In the genomic region with DNA sequence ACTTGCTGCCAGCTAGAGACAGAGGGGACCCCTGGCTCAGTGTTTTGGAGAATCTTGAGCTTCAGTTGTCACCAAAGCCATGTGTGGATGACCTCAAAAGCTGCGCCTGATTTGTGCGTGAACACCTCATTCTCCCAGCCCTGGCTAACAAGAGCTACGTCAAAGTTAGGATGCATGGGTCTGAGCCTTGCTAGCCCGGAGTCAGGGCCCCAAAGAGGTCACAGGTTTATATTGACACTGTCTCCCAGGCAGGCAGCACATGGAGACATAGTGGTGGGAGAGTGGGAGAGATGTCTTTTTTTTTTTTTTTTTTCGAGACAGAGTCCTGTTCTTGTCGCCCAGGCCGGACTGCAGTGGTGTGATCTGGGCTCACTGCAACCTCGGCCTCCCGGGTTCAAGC, we compare ENCODE assay signal across 1 cellular context.
TF ChIP-seq lines count a peak whose summit lies in the region.

No MANE protein-coding gene starts in this region.

TF ChIP-seq in H1, 55 proteins besides CTCF, POLR2A, EP300 and RAD21:
- TF ChIP-seq SIRT6 (IDR thresholded peaks at IDR 0.05; ENCODE audit: low read length): no peak
